Comparison of ENCODE assay signal across 21 cellular contexts in the genomic region with DNA sequence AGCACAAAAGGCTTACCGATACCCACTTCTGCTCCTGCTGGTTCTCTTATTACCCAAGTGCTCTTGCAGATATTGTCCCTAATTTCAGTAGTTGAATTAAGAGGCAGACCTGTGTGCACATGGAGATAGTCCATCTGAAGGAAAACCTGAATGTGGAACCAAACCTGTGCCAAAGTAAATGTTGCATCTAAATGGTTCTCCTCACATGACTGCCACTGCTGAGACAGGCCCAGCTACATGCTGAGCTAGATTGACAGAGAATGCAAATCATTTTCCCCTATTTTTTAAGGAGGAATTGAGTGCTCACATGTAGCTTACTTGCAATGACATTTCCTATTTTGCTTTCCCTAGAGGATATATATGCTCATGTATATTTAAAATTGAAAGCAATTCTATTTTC.
DNase-seq lines count a peak whose midpoint lies in the region; ATAC-seq and TF ChIP-seq lines count a peak whose summit lies in the region.
"Had no signal": no experiment of that assay in that cellular context is flagged by ENCODE, and none has a peak within 500 bp of the region (broad histone marks: within the 10 kb centered on the region; RNA-seq: fewer than 3 reads in every experiment).

No MANE protein-coding gene starts in this region.

- no peaks in the 10 kb centered on the region for H4K20me1 ChIP-seq in GM23338 (replicated peaks; ENCODE audit: insufficient read depth)
- H4K20me1 ChIP-seq: BLaER1 treated with 17β-estradiol and CSF1 and Interleukin-3, amounts not matched to agents 10 nM and 100 nM had no signal

- no peaks in the 10 kb centered on the region for H3K27me3 Mint-ChIP-seq in GM23338 (ENCODE audit: insufficient read depth, low read depth, poor library complexity)
- H3K27me3 Mint-ChIP-seq: CD4-positive, alpha-beta memory T cell; IgD-negative memory B cell had no signal

- H3K27ac ChIP-seq in GM23338 (ENCODE audit: low read depth), result no peak overlapping the region
- H3K27ac ChIP-seq: BLaER1 treated with 17β-estradiol and CSF1 and Interleukin-3, amounts not matched to agents 10 nM and 100 nM had no signal

- H3K27me3 ChIP-seq in GM23338 (ENCODE audit: insufficient read depth), result no peaks in the 10 kb centered on the region
- H3K27me3 ChIP-seq: BLaER1 treated with 17β-estradiol and CSF1 and Interleukin-3, amounts not matched to agents 10 nM and 100 nM had no signal

- H2AFZ ChIP-seq in GM23338, result peak overlapping the region; percentile 63; the same call in 1 of the 2 replicates

- TF ChIP-seq CTCF in GM23338 (conservative IDR thresholded peaks at IDR 0.05; ENCODE audit: low read depth in 2 of 2) (no peak), LNCaP clone FGC (IDR thresholded peaks at IDR 0.05; ENCODE audit: control insufficient read depth, extremely low read depth, insufficient read depth) (no peak)

- no peaks in the 10 kb centered on the region for H3K9me3 Mint-ChIP-seq in GM23338
- H3K9me3 Mint-ChIP-seq: T-helper 1 cell treated with Interleukin-12 subunit alpha and Interleukin-12 subunit beta and Interleukin-4 antibody, amounts not matched to agents 30 μg/mL and 1 μg/mL, for 36 hours had no signal

- no peaks in the 10 kb centered on the region for H3K9me2 ChIP-seq in GM23338 (ENCODE audit: insufficient read depth)

- H3K36me3 ChIP-seq in GM23338 (ENCODE audit: insufficient read depth), result no peaks in the 10 kb centered on the region
- H3K36me3 ChIP-seq: BLaER1 treated with 17β-estradiol and CSF1 and Interleukin-3, amounts not matched to agents 10 nM and 100 nM had no signal

- no peak for DNase-seq in GM23338 (ENCODE audit: low spot score)
- peak; percentile 60 for DNase-seq in LNCaP clone FGC (ENCODE audit: low read depth)
- peak; percentile 79 for DNase-seq in NCI-H345 (lab: John Stamatoyannopoulos, UW)
- no peak for DNase-seq in left lobe of liver (ENCODE audit: low spot score)
- no peak for DNase-seq in activated CD8-positive, alpha-beta memory T cell treated with anti-CD3 and anti-CD28 coated beads for 24 hours
- no peak for DNase-seq in EL
- DNase-seq in DMS 273 treated with DMSO at 0.1 percent for 48 hours (lab: John Stamatoyannopoulos, UW), result no peak
- DNase-seq: CD4-positive, alpha-beta memory T cell; DMS53; H7; Karpas-422; NCI-H1417 treated with DMSO at 0.1 percent for 48 hours; NCI-H187 treated with DMSO at 0.1 percent for 48 hours; NCI-H510A treated with DMSO at 0.1 percent for 48 hours; NCI-H774; Right ventricle myocardium superior; T1000 had no signal

- no peaks in the 10 kb centered on the region for H3K4me1 ChIP-seq in GM23338 (ENCODE audit: insufficient read depth)
- H3K4me1 ChIP-seq: BLaER1 treated with 17β-estradiol and CSF1 and Interleukin-3, amounts not matched to agents 10 nM and 100 nM had no signal

- H3K4me3 Mint-ChIP-seq in GM23338, result no peak overlapping the region
- H3K4me3 Mint-ChIP-seq: CD4-positive, alpha-beta memory T cell; IgD-negative memory B cell; T-helper 1 cell treated with Interleukin-12 subunit alpha and Interleukin-12 subunit beta and Interleukin-4 antibody, amounts not matched to agents 30 μg/mL and 1 μg/mL, for 36 hours had no signal

- no peak overlapping the region for H3K4me2 ChIP-seq in GM23338
- H3K4me2 ChIP-seq: BLaER1 treated with 17β-estradiol and CSF1 and Interleukin-3, amounts not matched to agents 10 nM and 100 nM had no signal

- no peaks in the 10 kb centered on the region for H3K79me2 ChIP-seq in GM23338 (replicated peaks; ENCODE audit: insufficient read depth)

- H3K4me3 ChIP-seq in GM23338 (no peak overlapping the region), LNCaP clone FGC (ENCODE audit: low read depth, low read length) (no peak overlapping the region)
- H3K4me3 ChIP-seq: BLaER1 treated with 17β-estradiol and CSF1 and Interleukin-3, amounts not matched to agents 10 nM and 100 nM had no signal

- peaks cover 5% of the 10 kb centered on the region; the same call in 2 of the 3 replicates for H3K4me1 Mint-ChIP-seq in GM23338
- H3K4me1 Mint-ChIP-seq: CD4-positive, alpha-beta memory T cell; IgD-negative memory B cell had no signal

- H3K27ac Mint-ChIP-seq in GM23338, result no peak overlapping the region
- H3K27ac Mint-ChIP-seq: CD4-positive, alpha-beta memory T cell; IgD-negative memory B cell; T-helper 1 cell treated with Interleukin-12 subunit alpha and Interleukin-12 subunit beta and Interleukin-4 antibody, amounts not matched to agents 30 μg/mL and 1 μg/mL, for 36 hours had no signal

- H3F3A ChIP-seq in GM23338 (replicated peaks; ENCODE audit: low read depth), result no peaks in the 10 kb centered on the region

- ATAC-seq in GM23338 (no peak), left lobe of liver (peak; percentile 58), HG03342 (IDR thresholded peaks at IDR 0.05; ENCODE audit: unreplicated experiment) (no peak)

- H3K36me3 Mint-ChIP-seq in GM23338 (ENCODE audit: low read depth), result no peaks in the 10 kb centered on the region
- H3K36me3 Mint-ChIP-seq: CD4-positive, alpha-beta memory T cell; IgD-negative memory B cell had no signal

TF ChIP-seq in GM23338, 12 proteins besides CTCF, POLR2A, EP300 and RAD21:
- TF ChIP-seq EZH2phosphoT487 (IDR thresholded peaks at IDR 0.05; ENCODE audit: unreplicated experiment) (no peak), JUNB (IDR thresholded peaks at IDR 0.05; ENCODE audit: unreplicated experiment) (no peak), ZNF114 (CRISPR knock-in tag; IDR thresholded peaks at IDR 0.05) (no peak), STAT1 (IDR thresholded peaks at IDR 0.05; ENCODE audit: unreplicated experiment) (no peak), CREB1 (CRISPR knock-in tag; IDR thresholded peaks at IDR 0.05; ENCODE audit: low read depth) (no peak)
- TF ChIP-seq, protein P1, sequence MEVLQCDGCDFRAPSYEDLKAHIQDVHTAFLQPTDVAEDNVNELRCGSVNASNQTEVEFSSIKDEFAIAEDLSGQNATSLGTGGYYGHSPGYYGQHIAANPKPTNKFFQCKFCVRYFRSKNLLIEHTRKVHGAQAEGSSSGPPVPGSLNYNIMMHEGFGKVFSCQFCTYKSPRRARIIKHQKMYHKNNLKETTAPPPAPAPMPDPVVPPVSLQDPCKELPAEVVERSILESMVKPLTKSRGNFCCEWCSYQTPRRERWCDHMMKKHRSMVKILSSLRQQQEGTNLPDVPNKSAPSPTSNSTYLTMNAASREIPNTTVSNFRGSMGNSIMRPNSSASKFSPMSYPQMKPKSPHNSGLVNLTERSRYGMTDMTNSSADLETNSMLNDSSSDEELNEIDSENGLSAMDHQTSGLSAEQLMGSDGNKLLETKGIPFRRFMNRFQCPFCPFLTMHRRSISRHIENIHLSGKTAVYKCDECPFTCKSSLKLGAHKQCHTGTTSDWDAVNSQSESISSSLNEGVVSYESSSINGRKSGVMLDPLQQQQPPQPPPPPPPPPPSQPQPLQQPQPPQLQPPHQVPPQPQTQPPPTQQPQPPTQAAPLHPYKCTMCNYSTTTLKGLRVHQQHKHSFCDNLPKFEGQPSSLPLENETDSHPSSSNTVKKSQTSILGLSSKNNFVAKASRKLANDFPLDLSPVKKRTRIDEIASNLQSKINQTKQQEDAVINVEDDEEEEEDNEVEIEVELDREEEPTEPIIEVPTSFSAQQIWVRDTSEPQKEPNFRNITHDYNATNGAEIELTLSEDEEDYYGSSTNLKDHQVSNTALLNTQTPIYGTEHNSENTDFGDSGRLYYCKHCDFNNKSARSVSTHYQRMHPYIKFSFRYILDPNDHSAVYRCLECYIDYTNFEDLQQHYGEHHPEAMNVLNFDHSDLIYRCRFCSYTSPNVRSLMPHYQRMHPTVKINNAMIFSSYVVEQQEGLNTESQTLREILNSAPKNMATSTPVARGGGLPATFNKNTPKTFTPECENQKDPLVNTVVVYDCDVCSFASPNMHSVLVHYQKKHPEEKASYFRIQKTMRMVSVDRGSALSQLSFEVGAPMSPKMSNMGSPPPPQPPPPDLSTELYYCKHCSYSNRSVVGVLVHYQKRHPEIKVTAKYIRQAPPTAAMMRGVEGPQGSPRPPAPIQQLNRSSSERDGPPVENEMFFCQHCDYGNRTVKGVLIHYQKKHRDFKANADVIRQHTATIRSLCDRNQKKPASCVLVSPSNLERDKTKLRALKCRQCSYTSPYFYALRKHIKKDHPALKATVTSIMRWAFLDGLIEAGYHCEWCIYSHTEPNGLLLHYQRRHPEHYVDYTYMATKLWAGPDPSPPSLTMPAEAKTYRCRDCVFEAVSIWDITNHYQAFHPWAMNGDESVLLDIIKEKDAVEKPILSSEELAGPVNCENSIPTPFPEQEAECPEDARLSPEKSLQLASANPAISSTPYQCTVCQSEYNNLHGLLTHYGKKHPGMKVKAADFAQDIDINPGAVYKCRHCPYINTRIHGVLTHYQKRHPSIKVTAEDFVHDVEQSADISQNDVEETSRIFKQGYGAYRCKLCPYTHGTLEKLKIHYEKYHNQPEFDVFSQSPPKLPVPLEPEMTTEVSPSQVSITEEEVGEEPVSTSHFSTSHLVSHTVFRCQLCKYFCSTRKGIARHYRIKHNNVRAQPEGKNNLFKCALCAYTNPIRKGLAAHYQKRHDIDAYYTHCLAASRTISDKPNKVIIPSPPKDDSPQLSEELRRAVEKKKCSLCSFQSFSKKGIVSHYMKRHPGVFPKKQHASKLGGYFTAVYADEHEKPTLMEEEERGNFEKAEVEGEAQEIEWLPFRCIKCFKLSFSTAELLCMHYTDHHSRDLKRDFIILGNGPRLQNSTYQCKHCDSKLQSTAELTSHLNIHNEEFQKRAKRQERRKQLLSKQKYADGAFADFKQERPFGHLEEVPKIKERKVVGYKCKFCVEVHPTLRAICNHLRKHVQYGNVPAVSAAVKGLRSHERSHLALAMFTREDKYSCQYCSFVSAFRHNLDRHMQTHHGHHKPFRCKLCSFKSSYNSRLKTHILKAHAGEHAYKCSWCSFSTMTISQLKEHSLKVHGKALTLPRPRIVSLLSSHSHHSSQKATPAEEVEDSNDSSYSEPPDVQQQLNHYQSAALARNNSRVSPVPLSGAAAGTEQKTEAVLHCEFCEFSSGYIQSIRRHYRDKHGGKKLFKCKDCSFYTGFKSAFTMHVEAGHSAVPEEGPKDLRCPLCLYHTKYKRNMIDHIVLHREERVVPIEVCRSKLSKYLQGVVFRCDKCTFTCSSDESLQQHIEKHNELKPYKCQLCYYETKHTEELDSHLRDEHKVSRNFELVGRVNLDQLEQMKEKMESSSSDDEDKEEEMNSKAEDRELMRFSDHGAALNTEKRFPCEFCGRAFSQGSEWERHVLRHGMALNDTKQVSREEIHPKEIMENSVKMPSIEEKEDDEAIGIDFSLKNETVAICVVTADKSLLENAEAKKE (CRISPR knock-in tag; IDR thresholded peaks at IDR 0.05), result no peak

Comparison
In these comparisons a context has a peak if more than half of its experiments do, and no peak if none do; other contexts are left out.
1. DNase-seq: peak in LNCaP clone FGC (single experiment) and NCI-H345 (single experiment); none in GM23338 (single experiment), left lobe of liver (single experiment), activated CD8-positive, alpha-beta memory T cell treated with anti-CD3 and anti-CD28 coated beads for 24 hours (single experiment), EL (single experiment) and DMS 273 treated with DMSO at 0.1 percent for 48 hours (single experiment).